ENCODE assay signal across 12 cellular contexts in genomic region chr1:203667616-203668015, GRCh38. TPM values are rescaled to one million over a fixed set of nuclear protein-coding genes. Genes with fewer than 3 reads are reported as not detected.
A peak's percentile ranks its signal among the peaks of the same experiment; 100 is the strongest.
DNase-seq lines count a peak whose midpoint lies in the region; ATAC-seq, FAIRE-seq and TF ChIP-seq lines count a peak whose summit lies in the region.
"Had no signal": no experiment of that assay in that cellular context is flagged by ENCODE, and none has a peak within 500 bp of the region (broad histone marks: within the 10 kb centered on the region; RNA-seq: fewer than 3 reads in every experiment).

No MANE protein-coding gene starts in this region.

- WGBS in esophagus muscularis mucosa = 9% methylated on average over 6 of the region's 6 CpGs
- WGBS in thyroid gland, 2 donors = 50 to 59% methylated on average over 6 of the region's 6 CpGs
- 45% methylated on average over 6 of the region's 6 CpGs for WGBS in HepG2 (ENCODE audit: low lambda C conversion rate)

- in situ Hi-C loops in HepG2 (cut with HindIII; ENCODE audit: extremely low pct_ligation_motif_present, low pct_unique_long_range_greater_than_20kb) = no loop called here

- no peak for TF ChIP-seq CTCF in esophagus muscularis mucosa (IDR thresholded peaks at IDR 0.05)
- TF ChIP-seq CTCF in thyroid gland (IDR thresholded peaks at IDR 0.05) = no peak
- TF ChIP-seq CTCF in HepG2 (CRISPR knock-in tag; IDR thresholded peaks at IDR 0.05) = no peak

- H3K4me3 ChIP-seq in esophagus muscularis mucosa (no peak overlapping the region), mucosa of rectum (ENCODE audit: low read length in 2 of 2) (no peak overlapping the region), thyroid gland (replicated peaks in 1 of 3) (no peak overlapping the region), HepG2 (replicated peaks in 1 of 3; ENCODE audit: insufficient read depth in 1 of 3, low read depth in 2 of 3, low read length in 3 of 3) (no peak overlapping the region)
- H3K4me3 ChIP-seq: cardiac muscle cell had no signal

- BruUV-seq in HepG2 (replicated peaks; lab: Mats Ljungman, UMichigan) = no TSS peak

- no peak overlapping the region for H2AFZ ChIP-seq in HepG2 (ENCODE audit: low read length)

- H3K4me1 ChIP-seq in esophagus muscularis mucosa = peaks cover 96 to 100% (median 100%) of the 10 kb centered on the region in 4 donors
- peaks cover 13 to 17% of the 10 kb centered on the region in 2 donors for H3K4me1 ChIP-seq in mucosa of rectum (ENCODE audit: control insufficient read depth in 2 of 2, insufficient read depth in 2 of 2, low read length in 2 of 2)
- peaks cover 18 to 66% of the 10 kb centered on the region in 2 donors for H3K4me1 ChIP-seq in thyroid gland
- H3K4me1 ChIP-seq in HepG2 (ENCODE audit: insufficient read depth, low read length) = no peaks in the 10 kb centered on the region

- TF ChIP-seq EP300 in esophagus muscularis mucosa (IDR thresholded peaks at IDR 0.05) = no peak
- no peak for TF ChIP-seq EP300 in HepG2 (IDR thresholded peaks at IDR 0.05; ENCODE audit: low read depth in 2 of 2, low read length in 2 of 2)
- TF ChIP-seq EP300 in HepG2 (CRISPR knock-in tag; IDR thresholded peaks at IDR 0.05; ENCODE audit: borderline replicate concordance) = no peak

- FAIRE-seq in RCC 7860 (lab: Jason Lieb, UNC) = no peak
- no peak for FAIRE-seq in HepG2 (lab: Jason Lieb, UNC)
- FAIRE-seq: GM18507 had no signal

- peaks cover 0 to 10% (median 0%) of the 10 kb centered on the region in 4 donors for H3K36me3 ChIP-seq in esophagus muscularis mucosa
- H3K36me3 ChIP-seq in mucosa of rectum (ENCODE audit: control insufficient read depth in 2 of 2, insufficient read depth in 2 of 2, low read length in 2 of 2) = no peaks in the 10 kb centered on the region
- no peaks in the 10 kb centered on the region for H3K36me3 ChIP-seq in thyroid gland
- no peaks in the 10 kb centered on the region for H3K36me3 ChIP-seq in HepG2 (replicated peaks in 1 of 2; ENCODE audit: control insufficient read depth in 1 of 2, insufficient read depth in 2 of 2, low read length in 2 of 2)
- H3K36me3 ChIP-seq: cardiac muscle cell had no signal

- POLR2A ChIA-PET in HepG2 (lab: Yijun Ruan, JAX) = no interaction called here

- H3K9ac ChIP-seq in mucosa of rectum (ENCODE audit: low read depth in 1 of 2, low read length in 2 of 2) (no peak overlapping the region), HepG2 (ENCODE audit: insufficient read depth, low read depth, low read length) (no peak overlapping the region)

- no peaks in the 10 kb centered on the region for H4K20me1 ChIP-seq in HepG2 (ENCODE audit: insufficient read depth, low read length)

- intact Hi-C loops in esophagus muscularis mucosa (cut with DNase I) (no loop called here), thyroid gland (cut with DNase I) (no loop called here), HepG2 (cut with micrococcal nuclease; ENCODE audit: unreplicated experiment) (no loop called here)

- H3K79me2 ChIP-seq in HepG2 (ENCODE audit: insufficient read depth, low read length) = no peaks in the 10 kb centered on the region

- CTCF ChIA-PET in HepG2 (lab: Yijun Ruan, JAX; ENCODE audit: low intra/inter-chr PET ratio, low total read pairs) = no interaction called here

- H3K9me3 ChIP-seq in esophagus muscularis mucosa (no peaks in the 10 kb centered on the region), mucosa of rectum (ENCODE audit: control insufficient read depth in 2 of 2, low read length in 2 of 2) (no peaks in the 10 kb centered on the region), thyroid gland (no peaks in the 10 kb centered on the region), HepG2 (ENCODE audit: low read length) (no peaks in the 10 kb centered on the region)

- ATAC-seq in HepG2 (no peak), GM21619 (IDR thresholded peaks at IDR 0.05; ENCODE audit: unreplicated experiment) (no peak)

- DNase-seq in RCC 7860 (ENCODE audit: low spot score) (peak; percentile 45), esophagus muscularis mucosa (ENCODE audit: extremely low spot score) (no peak), thyroid gland (no peak), HepG2 (ENCODE audit: low spot score) (no peak), epidermal melanocyte (ENCODE audit: insufficient read length, low spot score) (no peak)
- DNase-seq: DMS79, glutamatergic neuron, NCI-H2081 treated with DMSO at 0.1 percent for 48 hours had no signal

- no peaks in the 10 kb centered on the region for H3K27me3 ChIP-seq in esophagus muscularis mucosa
- H3K27me3 ChIP-seq in mucosa of rectum (ENCODE audit: control insufficient read depth in 2 of 2, insufficient read depth in 2 of 2, low read length in 2 of 2) = no peaks in the 10 kb centered on the region
- H3K27me3 ChIP-seq in thyroid gland = no peaks in the 10 kb centered on the region
- peaks cover 0 to 1% of the 10 kb centered on the region in 2 experiments; a peak in 2 of 5 replicates for H3K27me3 ChIP-seq in HepG2 (ENCODE audit: control insufficient read depth in 1 of 2, insufficient read depth in 2 of 2, low read length in 2 of 2)

- H3K27ac ChIP-seq in esophagus muscularis mucosa (replicated peaks in 1 of 4) (peak overlapping the region; percentile 81 to 95 (median 91)), mucosa of rectum (ENCODE audit: low read depth in 2 of 2, low read length in 2 of 2) (peak overlapping the region; percentile 56 to 75), thyroid gland (peak overlapping the region in 2 of 3 donors; percentile 49 to 54), HepG2 (ENCODE audit: extremely low read length, insufficient read depth, low read length) (no peak overlapping the region)
- H3K27ac ChIP-seq: cardiac muscle cell had no signal

- TF ChIP-seq POLR2A in esophagus muscularis mucosa (IDR thresholded peaks at IDR 0.05; ENCODE audit: low read depth) (no peak), thyroid gland (IDR thresholded peaks at IDR 0.05) (no peak), HepG2 (IDR thresholded peaks at IDR 0.05; ENCODE audit: insufficient read depth in 1 of 2, low read depth in 2 of 2, low read length in 2 of 2) (no peak)

- no peak overlapping the region for H3K4me2 ChIP-seq in HepG2 (ENCODE audit: low read depth, low read length)

- no peak for TF ChIP-seq RAD21 in HepG2 (CRISPR knock-in tag; IDR thresholded peaks at IDR 0.05)

TF ChIP-seq in HepG2, 621 proteins besides CTCF, POLR2A, EP300 and RAD21:
- TF ChIP-seq DPF2 (CRISPR knock-in tag; IDR thresholded peaks at IDR 0.05; ENCODE audit: borderline replicate concordance, low read depth) = no peak
- no peak for TF ChIP-seq NBN (conservative IDR thresholded peaks at IDR 0.05)
- TF ChIP-seq ZNF20 (CRISPR knock-in tag; IDR thresholded peaks at IDR 0.05) = no peak
- TF ChIP-seq SIX1 (CRISPR knock-in tag; IDR thresholded peaks at IDR 0.05; ENCODE audit: borderline replicate concordance) = no peak
- TF ChIP-seq ZBTB21 (CRISPR knock-in tag; IDR thresholded peaks at IDR 0.05) = no peak
- no peak for TF ChIP-seq ZNF564 (CRISPR knock-in tag; IDR thresholded peaks at IDR 0.05)
- no peak for TF ChIP-seq ZNF576 (CRISPR knock-in tag; IDR thresholded peaks at IDR 0.05)
- no peak for TF ChIP-seq ZNF75D (CRISPR knock-in tag; IDR thresholded peaks at IDR 0.05; ENCODE audit: borderline replicate concordance)
- no peak for TF ChIP-seq NR2F2 (IDR thresholded peaks at IDR 0.05; ENCODE audit: borderline replicate concordance, low read depth)
- no peak for TF ChIP-seq ARNTL (CRISPR knock-in tag; IDR thresholded peaks at IDR 0.05)
- TF ChIP-seq JUN (CRISPR knock-in tag; IDR thresholded peaks at IDR 0.05) = no peak
- TF ChIP-seq IRX3 (CRISPR knock-in tag; IDR thresholded peaks at IDR 0.05; ENCODE audit: borderline replicate concordance, low read depth) = no peak
- TF ChIP-seq ZBTB43 (CRISPR knock-in tag; conservative IDR thresholded peaks at IDR 0.05) = no peak
- TF ChIP-seq ZNF530 (CRISPR knock-in tag; IDR thresholded peaks at IDR 0.05; ENCODE audit: low read depth) = no peak

RNA-seq across cellular contexts. Expression of gene ATP2B4, which starts 41.0 kb away (rescaled TPM):
- total RNA-seq in esophagus muscularis mucosa = 100 to 1,000 TPM; 177 to 395 (median 260) TPM
- 10 to 100 TPM; 41.3 to 46.1 (median 42.7) TPM for total RNA-seq in thyroid gland
- total RNA-seq in HepG2 (2016; rRNA removed; fragmentation: Illumina TruSeq; extraction: Trizol) = 6.2 and 12.4 TPM in 2 replicates
- 1.7 TPM in 2 replicates for total RNA-seq in HepG2 (2016; cell fraction: cytosol; rRNA removed; fragmentation: Illumina TruSeq; extraction: Trizol; ENCODE audit: low read depth)
- 6.9 and 11.1 TPM in 2 replicates for total RNA-seq in HepG2 (2016; cell fraction: insoluble cytoplasmic fraction; rRNA removed; fragmentation: Illumina TruSeq; extraction: Trizol)
- 3.0 and 3.9 TPM in 2 replicates for total RNA-seq in HepG2 (2016; cell fraction: membrane; rRNA removed; fragmentation: Illumina TruSeq; extraction: Trizol)
- total RNA-seq in HepG2 (2016; cell fraction: nucleus; rRNA removed; fragmentation: Illumina TruSeq; extraction: Trizol) = 19.3 and 20.7 TPM in 2 replicates
- 9.0 and 9.9 TPM in 2 replicates for polyA plus RNA-seq in HepG2 (2011; rRNA removed)
- 5.2 and 7.5 TPM in 2 replicates for polyA plus RNA-seq in HepG2 (2011; cell fraction: cytosol; rRNA removed)
- polyA plus RNA-seq in HepG2 (2011; cell fraction: nucleus; rRNA removed) = 12.2 and 12.9 TPM in 2 replicates
- 6.8 and 9.0 TPM in 2 replicates for polyA plus RNA-seq in HepG2 (2012)
- 0.69 and 0.76 TPM in 2 replicates for polyA plus RNA-seq in HepG2 (2016; cell fraction: cytosol; fragmentation: Illumina TruSeq; extraction: Trizol; ENCODE audit: low read depth)
- 3.5 and 4.1 TPM in 2 replicates for polyA plus RNA-seq in HepG2 (2016; cell fraction: insoluble cytoplasmic fraction; fragmentation: Illumina TruSeq; extraction: Trizol; ENCODE audit: low read depth)
- polyA plus RNA-seq in HepG2 (2016; cell fraction: membrane; fragmentation: Illumina TruSeq; extraction: Trizol; ENCODE audit: low read depth) = 1.8 and 2.0 TPM in 2 replicates
- polyA plus RNA-seq in HepG2 (2016; cell fraction: nucleus; fragmentation: Illumina TruSeq; extraction: Trizol; ENCODE audit: insufficient read depth, low read depth) = 17.9 and 18.5 TPM in 2 replicates
- 32.7 and 131 TPM in 2 replicates for polyA minus RNA-seq in HepG2 (2011; rRNA and poly(A)+ RNA removed; ENCODE audit: low replicate concordance)
- 14.0 and 16.7 TPM in 2 replicates for polyA minus RNA-seq in HepG2 (2011; cell fraction: cytosol; rRNA and poly(A)+ RNA removed)
- 14.4 and 22.9 TPM in 2 replicates for polyA minus RNA-seq in HepG2 (2011; cell fraction: nucleus; rRNA and poly(A)+ RNA removed)
